ENCODE assay signal across 21 cellular contexts in genomic region chr15:101694261-101694660, GRCh38. TPM values are rescaled to one million over a fixed set of nuclear protein-coding genes. Genes with fewer than 3 reads are reported as not detected.
DNase-seq lines count a peak whose midpoint lies in the region; ATAC-seq and TF ChIP-seq lines count a peak whose summit lies in the region.
"Had no signal": no experiment of that assay in that cellular context is flagged by ENCODE, and none has a peak within 500 bp of the region (broad histone marks: within the 10 kb centered on the region; RNA-seq: fewer than 3 reads in every experiment).

No MANE protein-coding gene starts in this region.

- H3K27ac Mint-ChIP-seq in MCF 10A (ENCODE audit: low read depth, unreplicated experiment) = no peak overlapping the region
- H3K27ac Mint-ChIP-seq in stimulated activated effector memory CD8-positive, alpha-beta T cell treated with anti-CD3 and anti-CD28 coated beads, Interleukin-12 subunit alpha, Interleukin-12 subunit beta, amount 100 ng/mL, for 72 hours = peak overlapping the region; percentile 44

- BruUV-seq in mammary epithelial cell (replicated peaks; lab: Mats Ljungman, UMichigan) (no TSS peak), MCF 10A (replicated peaks; lab: Mats Ljungman, UMichigan) (no TSS peak)

- peaks cover 26% of the 10 kb centered on the region for H3K4me1 ChIP-seq in mammary epithelial cell (ENCODE audit: insufficient read depth, low read length)
- H3K4me1 ChIP-seq: adrenal gland, lower lobe of right lung, right atrium auricular region, testis had no signal

- no peak overlapping the region for H3K4me2 ChIP-seq in mammary epithelial cell (ENCODE audit: insufficient read depth, low read depth, low read length)

- intact Hi-C loops in mammary epithelial cell (cut with micrococcal nuclease) (no loop called here), MCF 10A (cut with micrococcal nuclease) (no loop called here)

- WGBS in mammary epithelial cell (ENCODE audit: low coverage, missing lambda C conversion rate) = 100% methylated on average over 2 of the region's 2 CpGs

- H4K20me1 ChIP-seq in mammary epithelial cell (ENCODE audit: insufficient read depth, low read length) = no peaks in the 10 kb centered on the region

- no peak overlapping the region for H3K9ac ChIP-seq in mammary epithelial cell (ENCODE audit: insufficient read depth, low read length)

- no peaks in the 10 kb centered on the region for H3K27me3 ChIP-seq in mammary epithelial cell (ENCODE audit: insufficient read depth, low read length)
- H3K27me3 ChIP-seq: adrenal gland, esophagus squamous epithelium, right atrium auricular region, testis had no signal

- H3K9me3 ChIP-seq in mammary epithelial cell (replicated peaks; ENCODE audit: insufficient read depth, low read length) = no peaks in the 10 kb centered on the region
- H3K9me3 ChIP-seq: adrenal gland, esophagus squamous epithelium, lower lobe of right lung, right atrium auricular region, testis had no signal

- in situ Hi-C loops in mammary epithelial cell (cut with MboI; ENCODE audit: low sequenced_read_pairs in 2 of 2) (no loop called here), SK-MEL-5 (cut with HindIII; ENCODE audit: low pct_unique_long_range_greater_than_20kb, low sequenced_read_pairs) (no loop called here)

- peaks cover 20% of the 10 kb centered on the region for H3K36me3 Mint-ChIP-seq in MCF 10A (ENCODE audit: insufficient read depth, unreplicated experiment)
- H3K36me3 Mint-ChIP-seq in stimulated activated effector memory CD8-positive, alpha-beta T cell treated with anti-CD3 and anti-CD28 coated beads, Interleukin-12 subunit alpha, Interleukin-12 subunit beta, amount 100 ng/mL, for 72 hours = peaks cover 68% of the 10 kb centered on the region

- H3K79me2 ChIP-seq in mammary epithelial cell (ENCODE audit: insufficient read depth, low read length) = no peaks in the 10 kb centered on the region

- dilution Hi-C loops in mammary epithelial cell (cut with HindIII; ENCODE audit: low sequenced_read_pairs) = no loop called here

- H3K27ac ChIP-seq in mammary epithelial cell (ENCODE audit: insufficient read depth, low read depth, low read length) = no peak overlapping the region
- H3K27ac ChIP-seq: adrenal gland, lower lobe of right lung, right atrium auricular region, testis had no signal

- H3K9me3 Mint-ChIP-seq in MCF 10A (ENCODE audit: unreplicated experiment) = no peaks in the 10 kb centered on the region
- no peaks in the 10 kb centered on the region for H3K9me3 Mint-ChIP-seq in stimulated activated effector memory CD8-positive, alpha-beta T cell treated with anti-CD3 and anti-CD28 coated beads, Interleukin-12 subunit alpha, Interleukin-12 subunit beta, amount 100 ng/mL, for 72 hours

- H3K36me3 ChIP-seq in mammary epithelial cell (ENCODE audit: insufficient read depth, low read length) = no peaks in the 10 kb centered on the region

- no peaks in the 10 kb centered on the region for H3K27me3 Mint-ChIP-seq in MCF 10A (ENCODE audit: insufficient read depth, unreplicated experiment)

- H3K4me1 Mint-ChIP-seq in MCF 10A (ENCODE audit: insufficient read depth, unreplicated experiment) = peaks cover 19% of the 10 kb centered on the region
- H3K4me1 Mint-ChIP-seq in stimulated activated effector memory CD8-positive, alpha-beta T cell treated with anti-CD3 and anti-CD28 coated beads, Interleukin-12 subunit alpha, Interleukin-12 subunit beta, amount 100 ng/mL, for 72 hours = peaks cover 24% of the 10 kb centered on the region

- CTCF ChIA-PET in mammary epithelial cell (lab: Charles Lee; ENCODE audit: low non-redundant PET) (no interaction called here), MCF 10A (lab: Yijun Ruan, JAX) (interaction anchor here (1.0 kb wide), 1 partner anchor 17 kb away, joined by 3 read pairs; no protein-coding TSS in a partner anchor), GM10248 (lab: Yijun Ruan, JAX) (no interaction called here)

- ATAC-seq in esophagus mucosa (peak; percentile 43), GM19397 (IDR thresholded peaks at IDR 0.05; ENCODE audit: unreplicated experiment) (no peak), left lobe of liver (no peak)
- ATAC-seq in stimulated activated effector memory CD8-positive, alpha-beta T cell treated with anti-CD3 and anti-CD28 coated beads, Interleukin-12 subunit alpha, Interleukin-12 subunit beta, amount 100 ng/mL, for 72 hours = no peak
- ATAC-seq: lower lobe of right lung had no signal

- H3K4me3 Mint-ChIP-seq in MCF 10A (ENCODE audit: unreplicated experiment) = no peak overlapping the region
- no peak overlapping the region for H3K4me3 Mint-ChIP-seq in stimulated activated effector memory CD8-positive, alpha-beta T cell treated with anti-CD3 and anti-CD28 coated beads, Interleukin-12 subunit alpha, Interleukin-12 subunit beta, amount 100 ng/mL, for 72 hours

- H2AFZ ChIP-seq in mammary epithelial cell (ENCODE audit: low read depth, low read length) = no peak overlapping the region

- TF ChIP-seq CTCF in mammary epithelial cell (conservative IDR thresholded peaks at IDR 0.05 in 1 of 2, IDR thresholded peaks at IDR 0.05 in 1 of 2; ENCODE audit: extremely low read depth in 1 of 2, insufficient read depth in 1 of 2, low read depth in 1 of 2, low read length in 2 of 2) (peak; percentile 7 to 15), MCF 10A (IDR thresholded peaks at IDR 0.05; ENCODE audit: unreplicated experiment) (no peak), GM10248 (IDR thresholded peaks at IDR 0.05; ENCODE audit: control extremely low read depth, extremely low read depth, low read depth, missing control alignments) (no peak)

- DNase-seq in mammary epithelial cell (peak; percentile 6), MCF 10A (ENCODE audit: unreplicated experiment) (no peak), SK-MEL-5 (ENCODE audit: low read depth, low spot score) (peak; percentile 25), GM10248 (ENCODE audit: extremely low spot score) (no peak), left lobe of liver (ENCODE audit: low spot score) (no peak)
- no peak for DNase-seq in stimulated activated effector memory CD8-positive, alpha-beta T cell treated with anti-CD3 and anti-CD28 coated beads, Interleukin-12 subunit alpha, Interleukin-12 subunit beta, amount 100 ng/mL, for 72 hours (ENCODE audit: low spot score in 2 of 2)
- DNase-seq: activated CD4-positive, CD25-positive, alpha-beta regulatory T cell; activated CD8-positive, alpha-beta memory T cell treated with anti-CD3 and anti-CD28 coated beads for 24 hours; adrenal gland; caudate nucleus; DMS79 treated with DMSO at 0.1 percent for 48 hours; esophagus squamous epithelium; lower lobe of right lung; NCI-H1417 treated with DMSO at 0.1 percent for 48 hours; NCI-H526 treated with DMSO at 0.1 percent for 48 hours; SHP77 treated with DMSO at 0.1 percent for 48 hours; stimulated activated CD4-positive, alpha-beta T cell treated with anti-CD3 and anti-CD28 coated beads, Interleukin-12 subunit alpha, Interleukin-12 subunit beta, amount 100 ng/mL, for 4 hours; testis had no signal

- POLR2A ChIA-PET in MCF 10A (lab: Yijun Ruan, JAX) (no interaction called here), GM10248 (lab: Yijun Ruan, JAX) (no interaction called here)

- H3K4me3 ChIP-seq in mammary epithelial cell (replicated peaks in 1 of 3; ENCODE audit: insufficient read depth in 1 of 3, low read depth in 2 of 3, low read length in 3 of 3) = no peak overlapping the region
- H3K4me3 ChIP-seq: adrenal gland, esophagus squamous epithelium, lower lobe of right lung, right atrium auricular region, testis had no signal

RNA-seq across cellular contexts. Expression of gene TARS3, which starts 30.0 kb away (rescaled TPM):
- total RNA-seq in mammary epithelial cell = 10 to 100 TPM in 1 of 2 donors, 1 to 10 TPM in 1; 9.4 to 10.2 TPM
- 1.8 TPM for polyA plus RNA-seq in mammary epithelial cell
- 31.2 TPM for polyA minus RNA-seq in mammary epithelial cell
- 5.0 and 7.2 TPM in 2 replicates for total RNA-seq in MCF 10A (2022)
- 10.8 and 10.9 TPM in 2 replicates for total RNA-seq in SK-MEL-5 (2014; rRNA removed; shearing (Covaris generic))
- 6.1 and 6.9 TPM in 2 replicates for polyA plus RNA-seq in SK-MEL-5 (2015; cell fraction: cytosol; rRNA removed)
- 8.5 and 10.8 TPM in 2 replicates for polyA plus RNA-seq in SK-MEL-5 (2015; cell fraction: nucleus; rRNA removed)
- 4.3 TPM for total RNA-seq in esophagus mucosa
- 5.1 TPM for total RNA-seq in left lobe of liver

RNA-seq across cellular contexts. Expression of gene TM2D3, which starts 42.1 kb away (rescaled TPM):
- total RNA-seq in mammary epithelial cell (10 to 100 TPM; 27.7 to 36.0 TPM), MCF 10A (2022) (25.7 and 26.2 TPM in 2 replicates), esophagus mucosa (16.8 TPM), left lobe of liver (30.4 TPM)
- 36.2 TPM for polyA plus RNA-seq in mammary epithelial cell
- 53.7 TPM for polyA minus RNA-seq in mammary epithelial cell
- total RNA-seq in SK-MEL-5 (2014; rRNA removed; shearing (Covaris generic)) = 48.4 and 53.7 TPM in 2 replicates
- polyA plus RNA-seq in SK-MEL-5 (2015; cell fraction: cytosol; rRNA removed) = 35.5 and 45.2 TPM in 2 replicates
- polyA plus RNA-seq in SK-MEL-5 (2015; cell fraction: nucleus; rRNA removed) = 70.0 and 80.9 TPM in 2 replicates

Comparison
In these comparisons a context has a peak if more than half of its experiments do, and no peak if none do; other contexts are left out.
1. DNase-seq: peak in mammary epithelial cell (single experiment) and SK-MEL-5 (single experiment); none in MCF 10A (single experiment), stimulated activated effector memory CD8-positive, alpha-beta T cell treated with anti-CD3 and anti-CD28 coated beads, Interleukin-12 subunit alpha, Interleukin-12 subunit beta, amount 100 ng/mL, for 72 hours (0 of 2), GM10248 (single experiment) and left lobe of liver (single experiment).
2. CTCF ChIP-seq: peak in mammary epithelial cell (2 of 2); none in MCF 10A (single experiment) and GM10248 (single experiment).